ENCODE assay signal across 1 cellular context in the genomic region with DNA sequence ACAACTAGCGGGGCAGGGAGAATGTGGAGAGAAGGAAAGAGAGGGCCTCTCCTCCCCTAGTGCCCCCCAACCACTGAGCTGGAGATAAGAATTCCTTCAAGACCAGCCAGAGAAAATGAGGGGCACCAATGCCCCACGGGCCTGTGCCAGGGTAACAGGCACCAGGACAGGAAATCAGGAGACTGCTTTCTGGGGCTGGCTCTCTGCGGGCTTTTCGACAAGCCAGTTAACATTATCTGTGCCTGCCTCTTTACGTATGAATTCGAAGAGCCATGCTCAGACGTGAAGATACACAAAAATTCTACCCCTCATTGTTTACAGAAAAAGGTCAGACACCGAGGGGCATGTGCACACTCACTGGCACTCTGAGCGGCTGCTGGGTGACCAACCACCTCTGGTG.
TF ChIP-seq lines count a peak whose summit lies in the region.

No MANE protein-coding gene starts in this region.

TF ChIP-seq in A549, 52 proteins besides CTCF, POLR2A, EP300 and RAD21 (continued from another document):
- TF ChIP-seq CHD2 (IDR thresholded peaks at IDR 0.05; ENCODE audit: low read length, partially characterized antibody) (no peak), RFX5 (IDR thresholded peaks at IDR 0.05) (no peak), CHD4 (IDR thresholded peaks at IDR 0.05; ENCODE audit: borderline replicate concordance) (no peak)
